ENCODE assay signal across 9 cellular contexts in the genomic region with DNA sequence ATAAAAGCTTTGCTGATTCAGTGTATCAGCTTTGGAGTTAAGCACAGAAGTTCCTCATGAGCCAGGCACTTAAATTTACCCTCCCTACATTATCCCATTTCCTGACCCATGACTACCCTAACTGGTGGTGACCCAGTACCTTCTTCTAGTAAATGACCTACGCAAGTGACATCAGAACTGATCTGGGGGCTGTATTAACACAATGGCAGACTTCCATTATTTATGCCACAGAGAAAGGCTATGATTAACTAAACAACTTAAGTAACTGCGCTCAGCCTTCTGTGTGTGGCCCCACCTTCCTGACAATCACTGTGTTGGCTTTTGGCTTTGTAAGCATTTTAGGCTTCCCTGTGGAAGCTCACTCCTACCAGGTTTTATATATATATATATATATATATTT. TPM values are rescaled to one million over a fixed set of nuclear protein-coding genes. Genes with fewer than 3 reads are reported as not detected.
DNase-seq lines count a peak whose midpoint lies in the region; ATAC-seq and TF ChIP-seq lines count a peak whose summit lies in the region.
"Had no signal": no experiment of that assay in that cellular context is flagged by ENCODE, and none has a peak within 500 bp of the region (broad histone marks: within the 10 kb centered on the region; RNA-seq: fewer than 3 reads in every experiment).

No MANE protein-coding gene starts in this region.

- no peak for TF ChIP-seq EP300 in gastroesophageal sphincter (IDR thresholded peaks at IDR 0.05)

- no peak overlapping the region for H3K27ac Mint-ChIP-seq in osteocyte (ENCODE audit: unreplicated experiment)

- H3K27me3 ChIP-seq in duodenal mucosa (ENCODE audit: control insufficient read depth in 1 of 2, insufficient read depth in 2 of 2, low read length in 2 of 2) (no peaks in the 10 kb centered on the region), gastroesophageal sphincter (no peaks in the 10 kb centered on the region)

- peak overlapping the region; percentile 99 for H3K4me3 Mint-ChIP-seq in osteocyte (ENCODE audit: unreplicated experiment)

- no peaks in the 10 kb centered on the region for H3K36me3 Mint-ChIP-seq in osteocyte (ENCODE audit: unreplicated experiment)

- WGBS in gastroesophageal sphincter (ENCODE audit: low coverage in 1 of 2), 2 donors: 40 to 63% methylated on average over 2 of the region's 2 CpGs

- peak overlapping the region in 1 of 2 donors; percentile 23 for H3K9ac ChIP-seq in duodenal mucosa (ENCODE audit: low read depth in 1 of 2, low read length in 2 of 2)

- H3K4me1 ChIP-seq in duodenal mucosa (ENCODE audit: control insufficient read depth in 1 of 2, insufficient read depth in 2 of 2, low read length in 2 of 2): peaks cover 25 to 35% of the 10 kb centered on the region in 2 donors
- H3K4me1 ChIP-seq in gastroesophageal sphincter: peaks cover 0 to 48% (median 2%) of the 10 kb centered on the region in 3 donors

- H3K27me3 Mint-ChIP-seq in osteocyte (ENCODE audit: unreplicated experiment): no peaks in the 10 kb centered on the region

- DNase-seq in DMS 273 (lab: John Stamatoyannopoulos, UW; ENCODE audit: unreplicated experiment) (peak; percentile 26), DMS 273 treated with DMSO at 0.1 percent for 48 hours (lab: John Stamatoyannopoulos, UW) (no peak), NCI-H1417 treated with DMSO at 0.1 percent for 48 hours (lab: John Stamatoyannopoulos, UW) (peak; percentile 14), osteocyte (ENCODE audit: extremely low spot score, unreplicated experiment) (no peak), RPMI8226 (no peak)
- no peak for DNase-seq in stimulated activated CD4-positive, alpha-beta T cell treated with anti-CD3 and anti-CD28 coated beads, Interleukin-15, amount 100 ng/mL, for 24 hours

- H3K4me3 ChIP-seq in duodenal mucosa (ENCODE audit: low read depth in 1 of 2, low read length in 2 of 2): peak overlapping the region; percentile 84 to 95
- peak overlapping the region in 1 of 2 donors; percentile 81 for H3K4me3 ChIP-seq in gastroesophageal sphincter

- peaks cover 18% of the 10 kb centered on the region for H3K4me1 Mint-ChIP-seq in osteocyte (ENCODE audit: unreplicated experiment)

- H3K27ac ChIP-seq in duodenal mucosa (ENCODE audit: low read depth, low read length): no peak overlapping the region
- H3K27ac ChIP-seq in gastroesophageal sphincter: no peak overlapping the region
- H3K27ac ChIP-seq: 22Rv1 had no signal

- TF ChIP-seq POLR2A in gastroesophageal sphincter (IDR thresholded peaks at IDR 0.05): no peak

- no peak for TF ChIP-seq CTCF in osteocyte (IDR thresholded peaks at IDR 0.05)
- TF ChIP-seq CTCF in gastroesophageal sphincter (IDR thresholded peaks at IDR 0.05): no peak

- ATAC-seq in gastroesophageal sphincter: no peak

- no peaks in the 10 kb centered on the region for H3K36me3 ChIP-seq in duodenal mucosa (ENCODE audit: control insufficient read depth in 1 of 2, insufficient read depth in 2 of 2, low read length in 2 of 2)
- H3K36me3 ChIP-seq in gastroesophageal sphincter: no peaks in the 10 kb centered on the region

- no peaks in the 10 kb centered on the region for H3K9me3 Mint-ChIP-seq in osteocyte (ENCODE audit: unreplicated experiment)

- H3K9me3 ChIP-seq in duodenal mucosa (ENCODE audit: control insufficient read depth in 1 of 2, low read length in 2 of 2) (no peaks in the 10 kb centered on the region), gastroesophageal sphincter (no peaks in the 10 kb centered on the region)

RNA-seq across cellular contexts. Expression of a gene that starts 1.9 kb away (rescaled TPM):
- total RNA-seq in osteocyte: 5.3 and 5.5 TPM in 2 replicates
- total RNA-seq in gastroesophageal sphincter: 10 to 100 TPM in 1 of 4 donors, 1 to 10 TPM in 3; 7.0 to 11.5 (median 9.3) TPM

Comparison
In these comparisons a context has a peak if more than half of its experiments do, and no peak if none do; other contexts are left out.
1. DNase-seq: peak in DMS 273 (single experiment) and NCI-H1417 treated with DMSO at 0.1 percent for 48 hours (single experiment); none in DMS 273 treated with DMSO at 0.1 percent for 48 hours (single experiment), osteocyte (single experiment), RPMI8226 (single experiment) and stimulated activated CD4-positive, alpha-beta T cell treated with anti-CD3 and anti-CD28 coated beads, Interleukin-15, amount 100 ng/mL, for 24 hours (single experiment).